Comparison of ENCODE assay signal across 1 cellular context in the genomic region with DNA sequence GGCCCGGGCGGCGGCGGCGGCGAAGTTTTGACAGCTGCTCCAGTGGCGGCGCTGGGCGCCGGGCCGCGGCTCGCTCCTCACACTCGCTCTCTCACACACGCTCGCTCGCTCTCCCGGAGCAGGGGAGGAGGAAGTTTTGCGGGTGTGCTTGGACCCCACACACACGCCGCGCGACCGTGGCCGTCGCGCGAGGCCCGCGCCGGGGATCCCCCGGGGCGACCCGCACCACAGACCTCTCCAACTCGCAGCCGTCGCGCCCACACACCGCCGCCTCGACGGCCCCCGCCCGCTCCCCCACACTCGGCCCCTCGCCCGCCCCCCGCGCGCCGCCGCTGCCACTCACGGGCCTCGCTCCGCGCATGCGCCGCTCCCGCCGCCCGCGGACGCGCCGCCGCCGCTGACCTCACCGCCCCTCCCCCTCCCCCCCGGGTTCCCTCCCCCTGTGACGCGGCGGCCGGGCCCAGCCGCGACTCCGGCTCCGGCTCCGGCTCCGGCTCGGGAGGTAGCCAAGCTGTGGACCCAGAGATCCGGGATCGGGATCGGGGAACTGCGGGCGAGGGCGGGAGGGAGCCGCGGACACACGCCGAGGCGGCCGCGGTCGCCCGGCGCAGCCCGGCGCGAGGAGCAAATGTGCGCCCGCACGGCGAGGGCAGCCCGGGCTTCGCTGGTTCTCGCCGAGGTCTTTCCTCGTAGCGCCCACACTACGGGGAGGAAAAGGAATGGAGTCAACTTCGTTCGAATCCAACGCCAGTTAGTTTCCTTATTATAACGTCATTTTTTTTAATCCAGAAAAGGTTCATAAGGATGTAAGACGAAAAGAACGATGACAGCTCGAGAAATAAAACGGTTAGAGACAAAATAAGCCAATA.
TF ChIP-seq lines count a peak whose summit lies in the region.

No MANE protein-coding gene starts in this region.

TF ChIP-seq in HEK293, 187 proteins besides CTCF, POLR2A, EP300 and RAD21 (continued from another document and continues in another):
- TF ChIP-seq, protein P1, sequence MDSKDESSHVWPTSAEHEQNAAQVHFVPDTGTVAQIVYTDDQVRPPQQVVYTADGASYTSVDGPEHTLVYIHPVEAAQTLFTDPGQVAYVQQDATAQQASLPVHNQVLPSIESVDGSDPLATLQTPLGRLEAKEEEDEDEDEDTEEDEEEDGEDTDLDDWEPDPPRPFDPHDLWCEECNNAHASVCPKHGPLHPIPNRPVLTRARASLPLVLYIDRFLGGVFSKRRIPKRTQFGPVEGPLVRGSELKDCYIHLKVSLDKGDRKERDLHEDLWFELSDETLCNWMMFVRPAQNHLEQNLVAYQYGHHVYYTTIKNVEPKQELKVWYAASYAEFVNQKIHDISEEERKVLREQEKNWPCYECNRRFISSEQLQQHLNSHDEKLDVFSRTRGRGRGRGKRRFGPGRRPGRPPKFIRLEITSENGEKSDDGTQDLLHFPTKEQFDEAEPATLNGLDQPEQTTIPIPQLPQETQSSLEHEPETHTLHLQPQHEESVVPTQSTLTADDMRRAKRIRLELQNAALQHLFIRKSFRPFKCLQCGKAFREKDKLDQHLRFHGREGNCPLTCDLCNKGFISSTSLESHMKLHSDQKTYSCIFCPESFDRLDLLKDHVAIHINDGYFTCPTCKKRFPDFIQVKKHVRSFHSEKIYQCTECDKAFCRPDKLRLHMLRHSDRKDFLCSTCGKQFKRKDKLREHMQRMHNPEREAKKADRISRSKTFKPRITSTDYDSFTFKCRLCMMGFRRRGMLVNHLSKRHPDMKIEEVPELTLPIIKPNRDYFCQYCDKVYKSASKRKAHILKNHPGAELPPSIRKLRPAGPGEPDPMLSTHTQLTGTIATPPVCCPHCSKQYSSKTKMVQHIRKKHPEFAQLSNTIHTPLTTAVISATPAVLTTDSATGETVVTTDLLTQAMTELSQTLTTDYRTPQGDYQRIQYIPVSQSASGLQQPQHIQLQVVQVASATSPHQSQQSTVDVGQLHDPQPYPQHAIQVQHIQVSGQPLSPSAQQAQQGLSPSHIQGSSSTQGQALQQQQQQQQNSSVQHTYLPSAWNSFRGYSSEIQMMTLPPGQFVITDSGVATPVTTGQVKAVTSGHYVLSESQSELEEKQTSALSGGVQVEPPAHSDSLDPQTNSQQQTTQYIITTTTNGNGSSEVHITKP (tag by site-specific recombination; IDR thresholded peaks at IDR 0.05), result no peak
- TF ChIP-seq ZNF266 (tag by site-specific recombination; IDR thresholded peaks at IDR 0.05; ENCODE audit: low read depth) (no peak), ZNF426 (tag by site-specific recombination; IDR thresholded peaks at IDR 0.05) (no peak; the same call in 1 of the 2 replicates), ZNF571 (tag by site-specific recombination; IDR thresholded peaks at IDR 0.05) (no peak), ZBTB1 (tag by site-specific recombination; IDR thresholded peaks at IDR 0.05) (0 out of 2 replicates have a peak, but pooled peaks have one; percentile 20), ZFP37 (tag by site-specific recombination; IDR thresholded peaks at IDR 0.05) (no peak), WT1 (tag by site-specific recombination; IDR thresholded peaks at IDR 0.05) (no peak), ZNF146 (tag by site-specific recombination; IDR thresholded peaks at IDR 0.05) (no peak), ZNF548 (tag by site-specific recombination; IDR thresholded peaks at IDR 0.05) (no peak), ZNF155 (tag by site-specific recombination; IDR thresholded peaks at IDR 0.05) (no peak), ZNF114 (tag by site-specific recombination; IDR thresholded peaks at IDR 0.05) (no peak), ZNF843 (tag by site-specific recombination; IDR thresholded peaks at IDR 0.05) (no peak), ZNF391 (tag by site-specific recombination; IDR thresholded peaks at IDR 0.05; ENCODE audit: borderline replicate concordance, low read depth) (no peak), ZNF423 (tag by site-specific recombination; IDR thresholded peaks at IDR 0.05) (no peak), ZNF785 (tag by site-specific recombination; IDR thresholded peaks at IDR 0.05) (no peak), ZXDB (tag by site-specific recombination; IDR thresholded peaks at IDR 0.05) (no peak), SP2 (tag by site-specific recombination; IDR thresholded peaks at IDR 0.05) (no peak), ZNF629 (tag by site-specific recombination; IDR thresholded peaks at IDR 0.05) (no peak), KLF7 (tag by site-specific recombination; IDR thresholded peaks at IDR 0.05; ENCODE audit: borderline replicate concordance) (no peak), ZNF274 (IDR thresholded peaks at IDR 0.05; ENCODE audit: low read length) (no peak), ZNF274 (tag by site-specific recombination; IDR thresholded peaks at IDR 0.05; ENCODE audit: borderline replicate concordance) (no peak), ZNF184 (tag by site-specific recombination; IDR thresholded peaks at IDR 0.05) (peak; percentile 66; the same call in 1 of the 2 replicates), ZNF510 (tag by site-specific recombination; IDR thresholded peaks at IDR 0.05; ENCODE audit: insufficient replicate concordance) (no peak), YY1 (tag by site-specific recombination; IDR thresholded peaks at IDR 0.05) (no peak; the same call in 1 of the 2 replicates), ZNF24 (tag by site-specific recombination; IDR thresholded peaks at IDR 0.05) (no peak), MEIS1 (CRISPR knock-in tag; IDR thresholded peaks at IDR 0.05; ENCODE audit: borderline replicate concordance) (no peak), KLF8 (tag by site-specific recombination; IDR thresholded peaks at IDR 0.05) (no peak; the same call in 1 of the 2 replicates), ZNF140 (tag by site-specific recombination; IDR thresholded peaks at IDR 0.05) (no peak)
- TF ChIP-seq, protein P2, sequence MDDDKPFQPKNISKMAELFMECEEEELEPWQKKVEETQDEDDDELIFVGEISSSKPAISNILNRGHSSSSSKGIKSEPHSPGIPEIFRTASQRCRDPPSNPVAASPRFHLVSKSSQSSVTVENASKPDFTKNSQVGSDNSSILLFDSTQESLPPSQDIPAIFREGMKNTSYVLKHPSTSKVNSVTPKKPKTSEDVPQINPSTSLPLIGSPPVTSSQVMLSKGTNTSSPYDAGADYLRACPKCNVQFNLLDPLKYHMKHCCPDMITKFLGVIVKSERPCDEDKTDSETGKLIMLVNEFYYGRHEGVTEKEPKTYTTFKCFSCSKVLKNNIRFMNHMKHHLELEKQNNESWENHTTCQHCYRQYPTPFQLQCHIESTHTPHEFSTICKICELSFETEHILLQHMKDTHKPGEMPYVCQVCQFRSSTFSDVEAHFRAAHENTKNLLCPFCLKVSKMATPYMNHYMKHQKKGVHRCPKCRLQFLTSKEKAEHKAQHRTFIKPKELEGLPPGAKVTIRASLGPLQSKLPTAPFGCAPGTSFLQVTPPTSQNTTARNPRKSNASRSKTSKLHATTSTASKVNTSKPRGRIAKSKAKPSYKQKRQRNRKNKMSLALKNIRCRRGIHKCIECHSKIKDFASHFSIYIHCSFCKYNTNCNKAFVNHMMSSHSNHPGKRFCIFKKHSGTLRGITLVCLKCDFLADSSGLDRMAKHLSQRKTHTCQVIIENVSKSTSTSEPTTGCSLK (tag by site-specific recombination; IDR thresholded peaks at IDR 0.05), result no peak
- TF ChIP-seq, protein P3, sequence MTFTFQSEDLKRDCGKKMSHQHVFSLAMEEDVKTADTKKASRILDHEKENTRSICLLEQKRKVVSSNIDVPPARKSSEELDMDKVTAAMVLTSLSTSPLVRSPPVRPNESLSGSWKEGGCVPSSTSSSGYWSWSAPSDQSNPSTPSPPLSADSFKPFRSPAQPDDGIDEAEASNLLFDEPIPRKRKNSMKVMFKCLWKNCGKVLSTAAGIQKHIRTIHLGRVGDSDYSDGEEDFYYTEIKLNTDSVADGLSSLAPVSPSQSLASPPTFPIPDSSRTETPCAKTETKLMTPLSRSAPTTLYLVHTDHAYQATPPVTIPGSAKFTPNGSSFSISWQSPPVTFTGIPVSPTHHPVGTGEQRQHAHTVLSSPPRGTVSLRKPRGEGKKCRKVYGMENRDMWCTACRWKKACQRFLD (tag by site-specific recombination; IDR thresholded peaks at IDR 0.05), result no peak
- TF ChIP-seq, protein P4, sequence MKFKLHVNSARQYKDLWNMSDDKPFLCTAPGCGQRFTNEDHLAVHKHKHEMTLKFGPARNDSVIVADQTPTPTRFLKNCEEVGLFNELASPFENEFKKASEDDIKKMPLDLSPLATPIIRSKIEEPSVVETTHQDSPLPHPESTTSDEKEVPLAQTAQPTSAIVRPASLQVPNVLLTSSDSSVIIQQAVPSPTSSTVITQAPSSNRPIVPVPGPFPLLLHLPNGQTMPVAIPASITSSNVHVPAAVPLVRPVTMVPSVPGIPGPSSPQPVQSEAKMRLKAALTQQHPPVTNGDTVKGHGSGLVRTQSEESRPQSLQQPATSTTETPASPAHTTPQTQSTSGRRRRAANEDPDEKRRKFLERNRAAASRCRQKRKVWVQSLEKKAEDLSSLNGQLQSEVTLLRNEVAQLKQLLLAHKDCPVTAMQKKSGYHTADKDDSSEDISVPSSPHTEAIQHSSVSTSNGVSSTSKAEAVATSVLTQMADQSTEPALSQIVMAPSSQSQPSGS (tag by site-specific recombination; IDR thresholded peaks at IDR 0.05; ENCODE audit: low read depth), result peak; percentile 52; the same call in 1 of the 2 replicates
- TF ChIP-seq, protein P5, sequence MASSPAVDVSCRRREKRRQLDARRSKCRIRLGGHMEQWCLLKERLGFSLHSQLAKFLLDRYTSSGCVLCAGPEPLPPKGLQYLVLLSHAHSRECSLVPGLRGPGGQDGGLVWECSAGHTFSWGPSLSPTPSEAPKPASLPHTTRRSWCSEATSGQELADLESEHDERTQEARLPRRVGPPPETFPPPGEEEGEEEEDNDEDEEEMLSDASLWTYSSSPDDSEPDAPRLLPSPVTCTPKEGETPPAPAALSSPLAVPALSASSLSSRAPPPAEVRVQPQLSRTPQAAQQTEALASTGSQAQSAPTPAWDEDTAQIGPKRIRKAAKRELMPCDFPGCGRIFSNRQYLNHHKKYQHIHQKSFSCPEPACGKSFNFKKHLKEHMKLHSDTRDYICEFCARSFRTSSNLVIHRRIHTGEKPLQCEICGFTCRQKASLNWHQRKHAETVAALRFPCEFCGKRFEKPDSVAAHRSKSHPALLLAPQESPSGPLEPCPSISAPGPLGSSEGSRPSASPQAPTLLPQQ (tag by site-specific recombination; IDR thresholded peaks at IDR 0.05), result peak; percentile 82
- TF ChIP-seq, protein P6, sequence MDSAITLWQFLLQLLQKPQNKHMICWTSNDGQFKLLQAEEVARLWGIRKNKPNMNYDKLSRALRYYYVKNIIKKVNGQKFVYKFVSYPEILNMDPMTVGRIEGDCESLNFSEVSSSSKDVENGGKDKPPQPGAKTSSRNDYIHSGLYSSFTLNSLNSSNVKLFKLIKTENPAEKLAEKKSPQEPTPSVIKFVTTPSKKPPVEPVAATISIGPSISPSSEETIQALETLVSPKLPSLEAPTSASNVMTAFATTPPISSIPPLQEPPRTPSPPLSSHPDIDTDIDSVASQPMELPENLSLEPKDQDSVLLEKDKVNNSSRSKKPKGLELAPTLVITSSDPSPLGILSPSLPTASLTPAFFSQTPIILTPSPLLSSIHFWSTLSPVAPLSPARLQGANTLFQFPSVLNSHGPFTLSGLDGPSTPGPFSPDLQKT (IDR thresholded peaks at IDR 0.05; ENCODE audit: borderline replicate concordance, low read depth, low read length), result no peak
- TF ChIP-seq, protein P7, sequence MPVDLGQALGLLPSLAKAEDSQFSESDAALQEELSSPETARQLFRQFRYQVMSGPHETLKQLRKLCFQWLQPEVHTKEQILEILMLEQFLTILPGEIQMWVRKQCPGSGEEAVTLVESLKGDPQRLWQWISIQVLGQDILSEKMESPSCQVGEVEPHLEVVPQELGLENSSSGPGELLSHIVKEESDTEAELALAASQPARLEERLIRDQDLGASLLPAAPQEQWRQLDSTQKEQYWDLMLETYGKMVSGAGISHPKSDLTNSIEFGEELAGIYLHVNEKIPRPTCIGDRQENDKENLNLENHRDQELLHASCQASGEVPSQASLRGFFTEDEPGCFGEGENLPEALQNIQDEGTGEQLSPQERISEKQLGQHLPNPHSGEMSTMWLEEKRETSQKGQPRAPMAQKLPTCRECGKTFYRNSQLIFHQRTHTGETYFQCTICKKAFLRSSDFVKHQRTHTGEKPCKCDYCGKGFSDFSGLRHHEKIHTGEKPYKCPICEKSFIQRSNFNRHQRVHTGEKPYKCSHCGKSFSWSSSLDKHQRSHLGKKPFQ (tag by site-specific recombination; IDR thresholded peaks at IDR 0.05), result no peak
- TF ChIP-seq, protein P8, sequence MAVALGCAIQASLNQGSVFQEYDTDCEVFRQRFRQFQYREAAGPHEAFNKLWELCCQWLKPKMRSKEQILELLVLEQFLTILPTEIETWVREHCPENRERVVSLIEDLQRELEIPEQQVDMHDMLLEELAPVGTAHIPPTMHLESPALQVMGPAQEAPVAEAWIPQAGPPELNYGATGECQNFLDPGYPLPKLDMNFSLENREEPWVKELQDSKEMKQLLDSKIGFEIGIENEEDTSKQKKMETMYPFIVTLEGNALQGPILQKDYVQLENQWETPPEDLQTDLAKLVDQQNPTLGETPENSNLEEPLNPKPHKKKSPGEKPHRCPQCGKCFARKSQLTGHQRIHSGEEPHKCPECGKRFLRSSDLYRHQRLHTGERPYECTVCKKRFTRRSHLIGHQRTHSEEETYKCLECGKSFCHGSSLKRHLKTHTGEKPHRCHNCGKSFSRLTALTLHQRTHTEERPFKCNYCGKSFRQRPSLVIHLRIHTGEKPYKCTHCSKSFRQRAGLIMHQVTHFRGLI (tag by site-specific recombination; IDR thresholded peaks at IDR 0.05), result peak; percentile 58; the same call in 1 of the 2 replicates
- TF ChIP-seq, protein P9, sequence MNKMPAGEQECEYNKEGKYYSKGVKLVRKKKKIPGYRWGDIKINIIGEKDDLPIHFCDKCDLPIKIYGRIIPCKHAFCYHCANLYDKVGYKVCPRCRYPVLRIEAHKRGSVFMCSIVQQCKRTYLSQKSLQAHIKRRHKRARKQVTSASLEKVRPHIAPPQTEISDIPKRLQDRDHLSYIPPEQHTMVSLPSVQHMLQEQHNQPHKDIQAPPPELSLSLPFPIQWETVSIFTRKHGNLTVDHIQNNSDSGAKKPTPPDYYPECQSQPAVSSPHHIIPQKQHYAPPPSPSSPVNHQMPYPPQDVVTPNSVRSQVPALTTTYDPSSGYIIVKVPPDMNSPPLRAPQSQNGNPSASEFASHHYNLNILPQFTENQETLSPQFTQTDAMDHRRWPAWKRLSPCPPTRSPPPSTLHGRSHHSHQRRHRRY (tag by site-specific recombination; IDR thresholded peaks at IDR 0.05), result no peak
